ENCODE assay signal across 21 cellular contexts in genomic region chr12:95487024-95487423, GRCh38.
"Had no signal": no experiment of that assay in that cellular context is flagged by ENCODE, and none has a peak within 500 bp of the region (broad histone marks: within the 10 kb centered on the region; RNA-seq: fewer than 3 reads in every experiment).

No MANE protein-coding gene starts in this region.

- DNase-seq: activated CD4-positive, alpha-beta T cell treated with anti-CD3 and anti-CD28 coated beads, Interleukin-2, amount 10 ng/mL, durations not matched to agents 24 days and 14 days; activated CD8-positive, alpha-beta memory T cell treated with anti-CD3 and anti-CD28 coated beads, Interleukin-2, amount 50 U/mL, for 4 hours; activated gamma-delta T cell; activated T-cell treated with anti-CD3 and anti-CD28 coated beads, Interleukin-2, amount 50 U/mL, for 72 hours; amniotic stem cell; dermis blood vessel endothelial cell; effector memory CD4-positive, alpha-beta T cell; heart right ventricle; kidney glomerular epithelial cell; left ventricle myocardium superior; occipital lobe; posterior cingulate gyrus; retina; stimulated activated naive CD8-positive, alpha-beta T cell treated with anti-CD3 and anti-CD28 coated beads, Interleukin-15, amount 100 ng/mL, for 72 hours; T1000; trophoblast cell had no signal

- ATAC-seq: activated naive CD4-positive, alpha-beta T cell treated with anti-CD3 and anti-CD28 coated beads, Interleukin-2, amount 50 U/mL, for 72 hours; activated T-cell treated with anti-CD3 and anti-CD28 coated beads, Interleukin-2, amount 50 U/mL, for 72 hours; heart right ventricle; left ventricle myocardium superior; stimulated activated naive CD8-positive, alpha-beta T cell treated with anti-CD3 and anti-CD28 coated beads, Interleukin-15, amount 100 ng/mL, for 72 hours had no signal

- H3K27ac ChIP-seq: cardiac muscle cell, esophagus muscularis mucosa, heart right ventricle, suprapubic skin, vagina had no signal

- H3K4me3 ChIP-seq: cardiac muscle cell, esophagus muscularis mucosa, heart right ventricle, suprapubic skin, vagina had no signal

- H3K9me3 ChIP-seq: esophagus muscularis mucosa, heart right ventricle, suprapubic skin, vagina had no signal

- H3K27me3 ChIP-seq: cardiac muscle cell, esophagus muscularis mucosa, heart right ventricle, suprapubic skin, vagina had no signal
